11 cellular contexts compared by ENCODE assay signal in the genomic region with DNA sequence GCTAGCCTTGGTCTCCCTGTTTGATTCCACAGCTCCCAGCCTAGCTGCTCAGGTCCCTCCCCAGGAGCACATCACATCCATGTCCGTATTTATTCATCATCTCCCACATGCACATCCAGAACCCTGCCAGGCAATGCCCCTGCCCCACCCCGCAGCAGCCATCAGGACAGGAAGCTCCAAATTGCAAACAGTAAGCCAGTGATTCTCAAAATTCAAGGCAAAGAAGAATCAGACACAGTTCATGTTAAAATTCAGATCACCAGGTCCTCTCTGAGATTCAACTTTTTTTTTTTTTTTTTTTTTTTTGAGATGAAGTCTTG. TPM values are rescaled to one million over a fixed set of nuclear protein-coding genes. Genes with fewer than 3 reads are reported as not detected.
DNase-seq lines count a peak whose midpoint lies in the region; ATAC-seq and TF ChIP-seq lines count a peak whose summit lies in the region.
"Had no signal": no experiment of that assay in that cellular context is flagged by ENCODE, and none has a peak within 500 bp of the region (broad histone marks: within the 10 kb centered on the region; RNA-seq: fewer than 3 reads in every experiment).

No MANE protein-coding gene starts in this region.

- H3K9ac ChIP-seq in muscle layer of colon (ENCODE audit: low read length), result no peak overlapping the region

- no peak overlapping the region for H3K27ac Mint-ChIP-seq in activated B cell treated with CpG ODN at 0.5 μM for 24 hours
- H3K27ac Mint-ChIP-seq in stimulated activated naive CD8-positive, alpha-beta T cell treated with anti-CD3 and anti-CD28 coated beads, Interleukin-15, amount 100 ng/mL, for 72 hours, result peak overlapping the region in 1 of 2 donors; percentile 6
- H3K27ac Mint-ChIP-seq: nephron progenitor cell had no signal

- TF ChIP-seq CTCF in 22Rv1 (IDR thresholded peaks at IDR 0.05), result peak; percentile 63
- no peak for TF ChIP-seq CTCF in activated B cell treated with CpG ODN at 0.5 μM for 24 hours (IDR thresholded peaks at IDR 0.05)
- TF ChIP-seq CTCF in GM10248 (IDR thresholded peaks at IDR 0.05; ENCODE audit: control extremely low read depth, extremely low read depth, low read depth, missing control alignments), result no peak

- intact Hi-C loops in activated B cell treated with CpG ODN at 0.5 μM for 24 hours (cut with micrococcal nuclease), result loop anchor here (1.0 to 5.0 kb wide), 8 partner anchors 9 to 247 kb away; a partner anchor contains a TSS

- POLR2A ChIA-PET in activated B cell treated with CpG ODN at 0.5 μM for 24 hours (lab: Charles Lee), result interaction anchor here (0.6 to 3.7 kb wide), 7 partner anchors 10 to 194 kb away, joined by 3 to 26 read pairs (median 6); a partner anchor contains a TSS
- POLR2A ChIA-PET in GM10248 (lab: Yijun Ruan, JAX), result no interaction called here

- H3K4me1 ChIP-seq in muscle layer of colon (ENCODE audit: insufficient read depth, low read length), result peaks cover 17% of the 10 kb centered on the region

- H3K9me3 ChIP-seq in muscle layer of colon (ENCODE audit: low read length), result no peaks in the 10 kb centered on the region

- no peaks in the 10 kb centered on the region for H3K36me3 ChIP-seq in muscle layer of colon (ENCODE audit: insufficient read depth, low read length)

- DNase-seq in activated B cell treated with CpG ODN at 0.5 μM for 24 hours (no peak), kidney glomerular epithelial cell (lab: John Stamatoyannopoulos, UW) (no peak), GM10248 (ENCODE audit: extremely low spot score) (no peak), caudate nucleus (lab: John Stamatoyannopoulos, UW) (no peak)
- no peak for DNase-seq in stimulated activated naive CD8-positive, alpha-beta T cell treated with anti-CD3 and anti-CD28 coated beads, Interleukin-15, amount 100 ng/mL, for 72 hours

- peaks cover 2% of the 10 kb centered on the region for H3K27me3 Mint-ChIP-seq in activated B cell treated with CpG ODN at 0.5 μM for 24 hours
- no peaks in the 10 kb centered on the region for H3K27me3 Mint-ChIP-seq in stimulated activated naive CD8-positive, alpha-beta T cell treated with anti-CD3 and anti-CD28 coated beads, Interleukin-15, amount 100 ng/mL, for 72 hours

- H3K4me3 ChIP-seq in muscle layer of colon (ENCODE audit: low read depth in 1 of 2, low read length in 2 of 2), result no peak overlapping the region

- no peaks in the 10 kb centered on the region for H3K36me3 Mint-ChIP-seq in activated B cell treated with CpG ODN at 0.5 μM for 24 hours (ENCODE audit: low read depth)
- H3K36me3 Mint-ChIP-seq: immature natural killer cell had no signal

- CTCF ChIA-PET in activated B cell treated with CpG ODN at 0.5 μM for 24 hours (lab: Charles Lee), result interaction anchor here (0.5 to 10.4 kb wide), 23 partner anchors 10 to 406 kb away, joined by 3 to 373 read pairs (median 5); a partner anchor contains a TSS
- CTCF ChIA-PET in GM10248 (lab: Yijun Ruan, JAX), result interaction anchor here (0.7 to 12.1 kb wide), 55 partner anchors 11 to 407 kb away, joined by 3 to 529 read pairs (median 5); a partner anchor contains a TSS

- H3K4me1 Mint-ChIP-seq in activated B cell treated with CpG ODN at 0.5 μM for 24 hours, result peaks cover 15% of the 10 kb centered on the region
- peaks cover 18% of the 10 kb centered on the region for H3K4me1 Mint-ChIP-seq in stimulated activated naive CD8-positive, alpha-beta T cell treated with anti-CD3 and anti-CD28 coated beads, Interleukin-15, amount 100 ng/mL, for 72 hours

- H3K9me3 Mint-ChIP-seq in activated B cell treated with CpG ODN at 0.5 μM for 24 hours, result no peaks in the 10 kb centered on the region
- H3K9me3 Mint-ChIP-seq in stimulated activated naive CD8-positive, alpha-beta T cell treated with anti-CD3 and anti-CD28 coated beads, Interleukin-15, amount 100 ng/mL, for 72 hours, result no peaks in the 10 kb centered on the region
- H3K9me3 Mint-ChIP-seq: immature natural killer cell, nephron progenitor cell had no signal

- H3K27me3 ChIP-seq in muscle layer of colon (ENCODE audit: control insufficient read depth in 1 of 2, insufficient read depth in 2 of 2, low read length in 2 of 2), result no peaks in the 10 kb centered on the region

- ATAC-seq in GM19324 (IDR thresholded peaks at IDR 0.05; ENCODE audit: low FRiP score, unreplicated experiment) (peak; percentile 21), activated B cell treated with CpG ODN at 0.5 μM for 24 hours (ENCODE audit: low read depth) (no peak)
- ATAC-seq in stimulated activated naive CD8-positive, alpha-beta T cell treated with anti-CD3 and anti-CD28 coated beads, Interleukin-15, amount 100 ng/mL, for 72 hours, result no peak

- peak overlapping the region; percentile 24 for H3K4me3 Mint-ChIP-seq in activated B cell treated with CpG ODN at 0.5 μM for 24 hours
- peak overlapping the region in 1 of 2 donors; percentile 21 for H3K4me3 Mint-ChIP-seq in stimulated activated naive CD8-positive, alpha-beta T cell treated with anti-CD3 and anti-CD28 coated beads, Interleukin-15, amount 100 ng/mL, for 72 hours
- H3K4me3 Mint-ChIP-seq: nephron progenitor cell had no signal

- H3K27ac ChIP-seq in 22Rv1 (no peak overlapping the region), muscle layer of colon (ENCODE audit: low read depth, low read length) (peak overlapping the region; percentile 47), caudate nucleus (ENCODE audit: low read depth, low read length) (no peak overlapping the region)
- H3K27ac ChIP-seq: HL-60 had no signal

RNA-seq across cellular contexts. Expression of a gene that starts 17.7 kb away (rescaled TPM):
- total RNA-seq in activated B cell treated with CpG ODN at 0.5 μM for 24 hours, result 0.64 and 0.81 TPM in 2 replicates

RNA-seq across cellular contexts. Expression of a gene that starts 39.2 kb away (rescaled TPM):
- total RNA-seq in activated B cell treated with CpG ODN at 0.5 μM for 24 hours, result 38.7 and 40.6 TPM in 2 replicates
